Comparison of ENCODE assay signal across 10 cellular contexts in genomic region chrX:12702509-12703091, GRCh38.
DNase-seq lines count a peak whose midpoint lies in the region; ATAC-seq and TF ChIP-seq lines count a peak whose summit lies in the region.
"Had no signal": no experiment of that assay in that cellular context is flagged by ENCODE, and none has a peak within 500 bp of the region (broad histone marks: within the 10 kb centered on the region; RNA-seq: fewer than 3 reads in every experiment).

No MANE protein-coding gene starts in this region.

- H3K9me3 ChIP-seq in naive thymus-derived CD4-positive, alpha-beta T cell (ENCODE audit: control insufficient read depth in 2 of 3, low read length in 3 of 3) = no peaks in the 10 kb centered on the region

- no peaks in the 10 kb centered on the region for H3K4me1 ChIP-seq in naive thymus-derived CD4-positive, alpha-beta T cell (ENCODE audit: control insufficient read depth in 2 of 2, insufficient read depth in 2 of 2, low read length in 2 of 2)

- H3K27ac ChIP-seq in naive thymus-derived CD4-positive, alpha-beta T cell (ENCODE audit: low read depth, low read length) = no peak overlapping the region

- H3K4me3 ChIP-seq in choroid plexus epithelial cell (ENCODE audit: low read depth, low read length) = no peak overlapping the region
- no peak overlapping the region for H3K4me3 ChIP-seq in naive thymus-derived CD4-positive, alpha-beta T cell (ENCODE audit: low read length)

- no peaks in the 10 kb centered on the region for H3K36me3 ChIP-seq in naive thymus-derived CD4-positive, alpha-beta T cell (ENCODE audit: control insufficient read depth in 2 of 3, insufficient read depth in 3 of 3, low read length in 3 of 3)

- H3K27ac Mint-ChIP-seq in naive thymus-derived CD4-positive, alpha-beta T cell = no peak overlapping the region

- intact Hi-C loops in naive thymus-derived CD4-positive, alpha-beta T cell (cut with micrococcal nuclease) = loop anchor here (2.0 kb wide), 2 partner anchors 192 to 198 kb away; no protein-coding TSS in a partner anchor

- H3K27me3 ChIP-seq in naive thymus-derived CD4-positive, alpha-beta T cell (ENCODE audit: control insufficient read depth in 2 of 2, insufficient read depth in 2 of 2, low read length in 2 of 2) = no peaks in the 10 kb centered on the region

- no peaks in the 10 kb centered on the region for H3K36me3 Mint-ChIP-seq in activated T-cell treated with anti-CD3 and anti-CD28 coated beads, Interleukin-2, amount 50 U/mL, for 4 hours (ENCODE audit: insufficient read depth)
- no peaks in the 10 kb centered on the region for H3K36me3 Mint-ChIP-seq in naive thymus-derived CD4-positive, alpha-beta T cell

- no peaks in the 10 kb centered on the region for H3K9me3 Mint-ChIP-seq in activated T-cell treated with anti-CD3 and anti-CD28 coated beads, Interleukin-2, amount 50 U/mL, for 4 hours
- H3K9me3 Mint-ChIP-seq in naive thymus-derived CD4-positive, alpha-beta T cell = no peaks in the 10 kb centered on the region

- POLR2A ChIA-PET in naive thymus-derived CD4-positive, alpha-beta T cell (lab: Charles Lee) = no interaction called here

- no peaks in the 10 kb centered on the region for H3K4me1 Mint-ChIP-seq in activated T-cell treated with anti-CD3 and anti-CD28 coated beads, Interleukin-2, amount 50 U/mL, for 4 hours (ENCODE audit: low read depth)
- peaks cover 0 to 4% (median 0%) of the 10 kb centered on the region in 7 donors for H3K4me1 Mint-ChIP-seq in naive thymus-derived CD4-positive, alpha-beta T cell

- no peak for ATAC-seq in activated T-cell treated with anti-CD3 and anti-CD28 coated beads, Interleukin-2, amount 50 U/mL, for 4 hours
- ATAC-seq in naive thymus-derived CD4-positive, alpha-beta T cell = no peak

- peaks cover 4% of the 10 kb centered on the region for H3K27me3 Mint-ChIP-seq in activated T-cell treated with anti-CD3 and anti-CD28 coated beads, Interleukin-2, amount 50 U/mL, for 4 hours (ENCODE audit: low read depth)
- peaks cover 5 to 13% (median 7%) of the 10 kb centered on the region in 5 donors for H3K27me3 Mint-ChIP-seq in naive thymus-derived CD4-positive, alpha-beta T cell

- no peak overlapping the region for H3K4me3 Mint-ChIP-seq in activated T-cell treated with anti-CD3 and anti-CD28 coated beads, Interleukin-2, amount 50 U/mL, for 4 hours
- no peak overlapping the region for H3K4me3 Mint-ChIP-seq in naive thymus-derived CD4-positive, alpha-beta T cell

- DNase-seq in activated T-cell treated with anti-CD3 and anti-CD28 coated beads, Interleukin-2, amount 50 U/mL, for 48 hours = peak; percentile 22 to 23
- DNase-seq in activated T-cell treated with anti-CD3 and anti-CD28 coated beads, Interleukin-2, amount 50 U/mL, for 4 hours = no peak
- DNase-seq in NAMALWA (ENCODE audit: low spot score) = peak; percentile 35
- peak; percentile 2 for DNase-seq in choroid plexus epithelial cell (ENCODE audit: low read depth)
- DNase-seq in renal cortical epithelial cell (ENCODE audit: low read depth) = peak; percentile 0
- DNase-seq in naive thymus-derived CD4-positive, alpha-beta T cell = no peak
- no peak for DNase-seq in NCI-H2029 treated with DMSO at 0.1 percent for 48 hours (lab: John Stamatoyannopoulos, UW)
- no peak for DNase-seq in NCI-H2227 treated with DMSO at 0.1 percent for 48 hours (lab: John Stamatoyannopoulos, UW)
- DNase-seq: amniotic stem cell, Right ventricle myocardium superior had no signal

- peak; percentile 28 for TF ChIP-seq CTCF in choroid plexus epithelial cell (conservative IDR thresholded peaks at IDR 0.05; ENCODE audit: low read depth, low read length)

- CTCF ChIA-PET in naive thymus-derived CD4-positive, alpha-beta T cell (lab: Charles Lee) = no interaction called here

Comparison
In these comparisons a context has a peak if more than half of its experiments do, and no peak if none do; other contexts are left out.
1. DNase-seq: peak in activated T-cell treated with anti-CD3 and anti-CD28 coated beads, Interleukin-2, amount 50 U/mL, for 48 hours (2 of 2), NAMALWA (single experiment), choroid plexus epithelial cell (single experiment) and renal cortical epithelial cell (single experiment); none in activated T-cell treated with anti-CD3 and anti-CD28 coated beads, Interleukin-2, amount 50 U/mL, for 4 hours (single experiment), naive thymus-derived CD4-positive, alpha-beta T cell (0 of 9), NCI-H2029 treated with DMSO at 0.1 percent for 48 hours (single experiment) and NCI-H2227 treated with DMSO at 0.1 percent for 48 hours (single experiment).